ENCODE assay signal across 9 cellular contexts in genomic region chr10:3761916-3762708, GRCh38. TPM values are rescaled to one million over a fixed set of nuclear protein-coding genes. Genes with fewer than 3 reads are reported as not detected.
A peak's percentile ranks its signal among the peaks of the same experiment; 100 is the strongest.
DNase-seq lines count a peak whose midpoint lies in the region; ATAC-seq and TF ChIP-seq lines count a peak whose summit lies in the region.
"Had no signal": no experiment of that assay in that cellular context is flagged by ENCODE, and none has a peak within 500 bp of the region (broad histone marks: within the 10 kb centered on the region; RNA-seq: fewer than 3 reads in every experiment).

No MANE protein-coding gene starts in this region.

- 73 to 84% methylated on average over 6 of the region's 6 CpGs for WGBS in esophagus squamous epithelium, 2 donors

- no peak for TF ChIP-seq CTCF in esophagus squamous epithelium (IDR thresholded peaks at IDR 0.05)
- TF ChIP-seq CTCF in retinal pigment epithelial cell (conservative IDR thresholded peaks at IDR 0.05; ENCODE audit: low read depth, low read length), result no peak

- peaks cover 6% of the 10 kb centered on the region for H3K36me3 Mint-ChIP-seq in activated CD4-positive, alpha-beta T cell treated with anti-CD3 and anti-CD28 coated beads, Interleukin-2, amount 10 ng/mL, durations not matched to agents 7 days and 5 days (ENCODE audit: low read depth)

- peaks cover 93% of the 10 kb centered on the region for H3K4me1 Mint-ChIP-seq in activated CD4-positive, alpha-beta T cell treated with anti-CD3 and anti-CD28 coated beads, Interleukin-2, amount 10 ng/mL, durations not matched to agents 7 days and 5 days

- POLR2A ChIA-PET in activated CD4-positive, alpha-beta T cell treated with anti-CD3 and anti-CD28 coated beads, Interleukin-2, amount 10 ng/mL, durations not matched to agents 7 days and 5 days (lab: Charles Lee), result interaction anchor here (0.8 kb wide), 1 partner anchor 20 kb away, joined by 4 read pairs; no protein-coding TSS in a partner anchor

- peaks cover 3% of the 10 kb centered on the region for H3K9me3 Mint-ChIP-seq in activated CD4-positive, alpha-beta T cell treated with anti-CD3 and anti-CD28 coated beads, Interleukin-2, amount 10 ng/mL, durations not matched to agents 7 days and 5 days

- H3K4me3 Mint-ChIP-seq in activated CD4-positive, alpha-beta T cell treated with anti-CD3 and anti-CD28 coated beads, Interleukin-2, amount 10 ng/mL, durations not matched to agents 7 days and 5 days, result no peak overlapping the region

- peak overlapping the region in 1 of 4 donors; percentile 7 for H3K4me3 ChIP-seq in esophagus squamous epithelium
- H3K4me3 ChIP-seq in retinal pigment epithelial cell (ENCODE audit: low read length), result no peak overlapping the region

- no peaks in the 10 kb centered on the region for H3K27me3 ChIP-seq in esophagus squamous epithelium

- ATAC-seq in GM21367 (IDR thresholded peaks at IDR 0.05; ENCODE audit: unreplicated experiment), result no peak
- ATAC-seq in left ventricle myocardium superior, result no peak

- DNase-seq in activated CD4-positive, alpha-beta T cell treated with anti-CD3 and anti-CD28 coated beads, Interleukin-2, amount 10 ng/mL, durations not matched to agents 7 days and 5 days, result peak; percentile 4
- DNase-seq in activated CD4-positive, alpha-beta T cell treated with anti-CD3 and anti-CD28 coated beads for 4 hours, result no peak
- DNase-seq in RPMI7951 (ENCODE audit: low read depth), result peak; percentile 54
- DNase-seq in esophagus squamous epithelium (lab: John Stamatoyannopoulos, UW), result no peak
- peak; percentile 95 for DNase-seq in retinal pigment epithelial cell (ENCODE audit: low read depth)
- DNase-seq in SHP77 (lab: John Stamatoyannopoulos, UW), result no peak
- DNase-seq in left ventricle myocardium superior, result no peak
- DNase-seq: NCI-H774 had no signal

- peaks cover 43 to 87% (median 49%) of the 10 kb centered on the region in 3 donors for H3K4me1 ChIP-seq in esophagus squamous epithelium

- no peak for TF ChIP-seq POLR2A in esophagus squamous epithelium (IDR thresholded peaks at IDR 0.05)

- CTCF ChIA-PET in activated CD4-positive, alpha-beta T cell treated with anti-CD3 and anti-CD28 coated beads, Interleukin-2, amount 10 ng/mL, durations not matched to agents 7 days and 5 days (lab: Charles Lee), result interaction anchor here (0.6 to 1.7 kb wide), 4 partner anchors 8 to 76 kb away, joined by 3 read pairs; no protein-coding TSS in a partner anchor

- peak overlapping the region; percentile 78 to 88 (median 85) for H3K27ac ChIP-seq in esophagus squamous epithelium

- intact Hi-C loops in esophagus squamous epithelium (cut with DNase I) (no loop called here), left ventricle myocardium superior (cut with micrococcal nuclease) (loop anchor here (10.0 kb wide), 1 partner anchor 517 kb away; no protein-coding TSS in a partner anchor)

- H3K36me3 ChIP-seq in esophagus squamous epithelium, result no peaks in the 10 kb centered on the region

- H3K27me3 Mint-ChIP-seq in activated CD4-positive, alpha-beta T cell treated with anti-CD3 and anti-CD28 coated beads, Interleukin-2, amount 10 ng/mL, durations not matched to agents 7 days and 5 days, result no peaks in the 10 kb centered on the region

- H3K27ac Mint-ChIP-seq in activated CD4-positive, alpha-beta T cell treated with anti-CD3 and anti-CD28 coated beads, Interleukin-2, amount 10 ng/mL, durations not matched to agents 7 days and 5 days, result peak overlapping the region; percentile 10

- H3K9me3 ChIP-seq in esophagus squamous epithelium, result no peaks in the 10 kb centered on the region

RNA-seq across cellular contexts. Expression of gene KLF6, which starts 22.9 kb away (rescaled TPM):
- total RNA-seq in activated CD4-positive, alpha-beta T cell treated with anti-CD3 and anti-CD28 coated beads, Interleukin-2, amount 10 ng/mL, durations not matched to agents 7 days and 5 days, result 100 to 1,000 TPM; 155 to 167 TPM
- 20.3 and 23.3 TPM in 2 replicates for total RNA-seq in RPMI7951 (2014; rRNA removed; shearing (Covaris generic))
- 10 to 100 TPM; 39.6 to 91.2 (median 74.2) TPM for total RNA-seq in esophagus squamous epithelium
- total RNA-seq in left ventricle myocardium superior, result 62.0 TPM

Comparison
In these comparisons a context has a peak if more than half of its experiments do, and no peak if none do; other contexts are left out.
1. DNase-seq: peak in activated CD4-positive, alpha-beta T cell treated with anti-CD3 and anti-CD28 coated beads, Interleukin-2, amount 10 ng/mL, durations not matched to agents 7 days and 5 days (single experiment), RPMI7951 (single experiment) and retinal pigment epithelial cell (single experiment); none in activated CD4-positive, alpha-beta T cell treated with anti-CD3 and anti-CD28 coated beads for 4 hours (0 of 2), esophagus squamous epithelium (single experiment), SHP77 (0 of 2) and left ventricle myocardium superior (single experiment).